8 cellular contexts compared by ENCODE assay signal in the genomic region with DNA sequence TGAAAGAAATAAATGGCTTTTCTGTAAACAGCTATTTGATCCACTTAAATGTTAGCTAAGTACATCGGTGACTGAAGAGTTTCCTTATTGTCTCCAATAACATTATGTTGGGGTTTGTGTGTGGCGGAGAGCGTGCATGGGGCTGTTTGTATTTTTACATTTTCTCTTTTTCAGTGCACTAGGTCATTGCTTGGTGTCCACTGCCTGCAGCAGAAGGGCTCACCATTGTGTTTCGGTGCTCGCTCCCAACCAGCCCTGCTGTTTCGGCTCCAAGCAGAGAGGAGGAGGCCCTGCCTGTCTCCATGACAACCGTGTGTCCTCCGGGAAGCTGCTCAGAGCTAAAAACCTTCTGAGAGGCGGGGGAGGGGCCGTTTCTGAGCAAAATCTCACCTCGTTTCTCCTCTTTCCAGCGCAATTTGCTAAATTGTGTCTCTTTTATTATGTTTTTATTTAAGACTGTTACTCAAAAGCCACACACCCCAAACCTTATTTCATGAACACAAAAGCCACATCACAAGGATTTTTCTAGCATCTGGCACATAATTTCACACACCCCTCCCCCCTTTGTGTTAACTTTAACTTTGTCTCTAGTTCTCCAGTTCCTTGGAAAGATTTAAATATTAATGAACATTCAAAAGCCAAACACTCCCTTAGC.
DNase-seq lines count a peak whose midpoint lies in the region; ATAC-seq and FAIRE-seq lines count a peak whose summit lies in the region.

No MANE protein-coding gene starts in this region.

- FAIRE-seq in GM19239 (lab: Jason Lieb, UNC) = no peak

- DNase-seq in C1 segment of cervical spinal cord (lab: John Stamatoyannopoulos, UW) (peak in 12 of 14 donors; percentile 6 to 93 (median 57)), NCI-H146 (lab: John Stamatoyannopoulos, UW) (peak; percentile 94), activated T-cell treated with anti-CD3 and anti-CD28 coated beads for 4 hours (no peak), GM19239 (ENCODE audit: insufficient read length, low spot score) (no peak)
- DNase-seq in activated CD4-positive, alpha-beta T cell treated with anti-CD3 and anti-CD28 coated beads, Interleukin-2, amount 10 ng/mL, durations not matched to agents 24 days and 14 days = no peak

- no peaks in the 10 kb centered on the region for H3K36me3 ChIP-seq in iPS-18a (ENCODE audit: control insufficient read depth, low read depth, low read length)

- no peaks in the 10 kb centered on the region for H3K27me3 ChIP-seq in iPS-18a (ENCODE audit: control insufficient read depth, insufficient read depth, low read length)

- peaks cover 27% of the 10 kb centered on the region for H3K4me1 ChIP-seq in iPS-18a (ENCODE audit: control insufficient read depth, low read depth, low read length)

- intact Hi-C loops in activated CD4-positive, alpha-beta T cell treated with anti-CD3 and anti-CD28 coated beads, Interleukin-2, amount 10 ng/mL, durations not matched to agents 24 days and 14 days (cut with micrococcal nuclease) = no loop called here

- H3K4me3 Mint-ChIP-seq in activated CD4-positive, alpha-beta T cell treated with anti-CD3 and anti-CD28 coated beads, Interleukin-2, amount 10 ng/mL, durations not matched to agents 24 days and 14 days = no peak overlapping the region

- H3K9ac ChIP-seq in iPS-18a (ENCODE audit: low read length) = peak overlapping the region; percentile 70

- H3K27ac Mint-ChIP-seq in activated CD4-positive, alpha-beta T cell treated with anti-CD3 and anti-CD28 coated beads, Interleukin-2, amount 10 ng/mL, durations not matched to agents 24 days and 14 days = no peak overlapping the region

- peaks cover 2% of the 10 kb centered on the region for H3K27me3 Mint-ChIP-seq in activated CD4-positive, alpha-beta T cell treated with anti-CD3 and anti-CD28 coated beads, Interleukin-2, amount 10 ng/mL, durations not matched to agents 24 days and 14 days

- H3K9me3 ChIP-seq in iPS-18a (ENCODE audit: control insufficient read depth, low read depth, low read length) = no peaks in the 10 kb centered on the region

- no peak for ATAC-seq in HG03520 (IDR thresholded peaks at IDR 0.05; ENCODE audit: unreplicated experiment)

- no peaks in the 10 kb centered on the region for H3K9me3 Mint-ChIP-seq in activated CD4-positive, alpha-beta T cell treated with anti-CD3 and anti-CD28 coated beads, Interleukin-2, amount 10 ng/mL, durations not matched to agents 24 days and 14 days

- H3K4me1 Mint-ChIP-seq in activated CD4-positive, alpha-beta T cell treated with anti-CD3 and anti-CD28 coated beads, Interleukin-2, amount 10 ng/mL, durations not matched to agents 24 days and 14 days = no peaks in the 10 kb centered on the region

- no peaks in the 10 kb centered on the region for H3K36me3 Mint-ChIP-seq in activated CD4-positive, alpha-beta T cell treated with anti-CD3 and anti-CD28 coated beads, Interleukin-2, amount 10 ng/mL, durations not matched to agents 24 days and 14 days (ENCODE audit: low read depth)

- H3K27ac ChIP-seq in angular gyrus (ENCODE audit: low read depth, low read length) (peak overlapping the region; percentile 82), iPS-18a (ENCODE audit: low read length) (peak overlapping the region; percentile 91)

- H3K4me3 ChIP-seq in iPS-18a (ENCODE audit: low read length) = peak overlapping the region; percentile 66

Comparison
In these comparisons a context has a peak if more than half of its experiments do, and no peak if none do; other contexts are left out.
1. DNase-seq: peak in C1 segment of cervical spinal cord (12 of 14) and NCI-H146 (single experiment); none in activated CD4-positive, alpha-beta T cell treated with anti-CD3 and anti-CD28 coated beads, Interleukin-2, amount 10 ng/mL, durations not matched to agents 24 days and 14 days (single experiment), activated T-cell treated with anti-CD3 and anti-CD28 coated beads for 4 hours (single experiment) and GM19239 (single experiment).